Comparison of ENCODE assay signal across 9 cellular contexts in genomic region chr11:114163830-114164401, GRCh38.
DNase-seq lines count a peak whose midpoint lies in the region; ATAC-seq and TF ChIP-seq lines count a peak whose summit lies in the region.
"Had no signal": no experiment of that assay in that cellular context is flagged by ENCODE, and none has a peak within 500 bp of the region (broad histone marks: within the 10 kb centered on the region; RNA-seq: fewer than 3 reads in every experiment).

No MANE protein-coding gene starts in this region.

- POLR2A ChIA-PET in A673 (lab: Charles Lee; ENCODE audit: low non-redundant PET), result no interaction called here

- H3K36me3 ChIP-seq in A673 (ENCODE audit: insufficient read depth, low read length, poor library complexity, severe bottlenecking), result no peaks in the 10 kb centered on the region
- no peaks in the 10 kb centered on the region for H3K36me3 ChIP-seq in Peyer's patch

- intact Hi-C loops in A673 (cut with micrococcal nuclease; ENCODE audit: unreplicated experiment), result no loop called here

- H3K4me1 ChIP-seq in A673 (ENCODE audit: insufficient read depth, low read length, poor library complexity, severe bottlenecking) (peaks cover 94% of the 10 kb centered on the region), Peyer's patch (peaks cover 31 to 91% (median 67%) of the 10 kb centered on the region in 4 donors)

- CTCF ChIA-PET in A673 (lab: Charles Lee), result no interaction called here

- no peaks in the 10 kb centered on the region for H3K27me3 ChIP-seq in A673 (replicated peaks; ENCODE audit: insufficient read depth, low read depth, low read length, poor library complexity)
- no peaks in the 10 kb centered on the region for H3K27me3 ChIP-seq in Peyer's patch

- H3K27ac ChIP-seq in A673 (ENCODE audit: low read depth, low read length, poor library complexity, severe bottlenecking) (no peak overlapping the region), Peyer's patch (peak overlapping the region; percentile 77 to 97 (median 92))

- H3K9me3 ChIP-seq in A673 (ENCODE audit: low read depth, low read length, poor library complexity, severe bottlenecking), result no peaks in the 10 kb centered on the region
- no peaks in the 10 kb centered on the region for H3K9me3 ChIP-seq in Peyer's patch

- H3K4me3 ChIP-seq in A673 (ENCODE audit: low read depth, low read length, poor library complexity, severe bottlenecking), result peak overlapping the region; percentile 27
- H3K4me3 ChIP-seq in Peyer's patch, result peak overlapping the region in 1 of 4 donors; percentile 2

- no peak for ATAC-seq in HG03175 (IDR thresholded peaks at IDR 0.05; ENCODE audit: unreplicated experiment)
- ATAC-seq in esophagus mucosa, result no peak
- ATAC-seq: activated CD8-positive, alpha-beta T cell treated with anti-CD3 and anti-CD28 coated beads for 36 hours had no signal

- TF ChIP-seq POLR2A in Peyer's patch (IDR thresholded peaks at IDR 0.05), result no peak

- TF ChIP-seq CTCF in A673 (conservative IDR thresholded peaks at IDR 0.05; ENCODE audit: low read depth, low read length) (no peak), Peyer's patch (IDR thresholded peaks at IDR 0.05) (no peak)

- BruUV-seq in A673 (replicated peaks; lab: Mats Ljungman, UMichigan), result no TSS peak

- DNase-seq in A673 (ENCODE audit: low spot score), result no peak
- no peak for DNase-seq in Peyer's patch
- DNase-seq in fibroblast of gingiva (ENCODE audit: low read depth), result peak; percentile 41
- peak; percentile 80 for DNase-seq in occipital lobe (lab: John Stamatoyannopoulos, UW)
- DNase-seq in NK-92 treated with Interleukin-12 subunit alpha and Interleukin-12 subunit beta, amount 100 ng/mL, for 24 hours (lab: John Stamatoyannopoulos, UW), result no peak
- no peak for DNase-seq in DMS53 treated with DMSO at 0.1 percent for 48 hours (lab: John Stamatoyannopoulos, UW; ENCODE audit: unreplicated experiment)
- DNase-seq: activated CD8-positive, alpha-beta T cell treated with anti-CD3 and anti-CD28 coated beads for 36 hours had no signal

Comparison
In these comparisons a context has a peak if more than half of its experiments do, and no peak if none do; other contexts are left out.
1. DNase-seq: peak in fibroblast of gingiva (single experiment) and occipital lobe (single experiment); none in A673 (single experiment), Peyer's patch (0 of 3), NK-92 treated with Interleukin-12 subunit alpha and Interleukin-12 subunit beta, amount 100 ng/mL, for 24 hours (single experiment) and DMS53 treated with DMSO at 0.1 percent for 48 hours (single experiment).